Comparison of ENCODE assay signal across 18 cellular contexts in genomic region chr4:8238061-8238511, GRCh38. TPM values are rescaled to one million over a fixed set of nuclear protein-coding genes. Genes with fewer than 3 reads are reported as not detected.
DNase-seq lines count a peak whose midpoint lies in the region; ATAC-seq and TF ChIP-seq lines count a peak whose summit lies in the region.
"Had no signal": no experiment of that assay in that cellular context is flagged by ENCODE, and none has a peak within 500 bp of the region (broad histone marks: within the 10 kb centered on the region; RNA-seq: fewer than 3 reads in every experiment).

No MANE protein-coding gene starts in this region.

- H3K9ac ChIP-seq in endodermal cell (ENCODE audit: extremely low read depth, low read length, poor library complexity, severe bottlenecking) = no peak overlapping the region

- intact Hi-C loops in activated CD4-positive, alpha-beta T cell treated with anti-CD3 and anti-CD28 coated beads for 36 hours (cut with DNase I, micrococcal nuclease) = loop anchor here in 1 of 2 experiments (2.0 kb wide), 1 partner anchor 61 kb away; no protein-coding TSS in a partner anchor

- peaks cover 6% of the 10 kb centered on the region for H3K4me1 ChIP-seq in endodermal cell (ENCODE audit: control insufficient read depth, insufficient read depth, low read length)

- H3K27me3 ChIP-seq in endodermal cell (ENCODE audit: control insufficient read depth, insufficient read depth, low read length, poor library complexity, severe bottlenecking) = no peaks in the 10 kb centered on the region
- H3K27me3 ChIP-seq: gastrocnemius medialis, SJCRH30 had no signal

- H3K9me3 Mint-ChIP-seq in activated CD4-positive, alpha-beta T cell treated with anti-CD3 and anti-CD28 coated beads for 36 hours (ENCODE audit: low read depth) = no peaks in the 10 kb centered on the region
- H3K9me3 Mint-ChIP-seq in endodermal cell = no peaks in the 10 kb centered on the region
- H3K9me3 Mint-ChIP-seq in stimulated activated naive B cell treated with anti-CD40 and anti-IgM and Interleukin-4, amounts not matched to agents 10 μg/mL and 1 μg/mL and 100 μg/mL, for 72 hours = peaks cover 0 to 2% of the 10 kb centered on the region in 2 donors
- H3K9me3 Mint-ChIP-seq: activated T-cell treated with anti-CD3 and anti-CD28 coated beads, Interleukin-2, amount 50 U/mL, for 24 hours; neural crest cell had no signal

- H3K9me3 ChIP-seq in endodermal cell (ENCODE audit: control insufficient read depth, low read length) = no peaks in the 10 kb centered on the region
- H3K9me3 ChIP-seq: gastrocnemius medialis, SJCRH30, tibial artery had no signal

- H3K4me3 Mint-ChIP-seq in activated CD4-positive, alpha-beta T cell treated with anti-CD3 and anti-CD28 coated beads for 36 hours = no peak overlapping the region
- no peak overlapping the region for H3K4me3 Mint-ChIP-seq in endodermal cell
- no peak overlapping the region for H3K4me3 Mint-ChIP-seq in stimulated activated naive B cell treated with anti-CD40 and anti-IgM and Interleukin-4, amounts not matched to agents 10 μg/mL and 1 μg/mL and 100 μg/mL, for 72 hours
- H3K4me3 Mint-ChIP-seq: activated T-cell treated with anti-CD3 and anti-CD28 coated beads, Interleukin-2, amount 50 U/mL, for 24 hours; neural crest cell had no signal

- ATAC-seq in activated CD4-positive, alpha-beta T cell treated with anti-CD3 and anti-CD28 coated beads for 36 hours = no peak
- peak; percentile 55 to 59 for ATAC-seq in stimulated activated naive B cell treated with anti-CD40 and anti-IgM and Interleukin-4, amounts not matched to agents 10 μg/mL and 1 μg/mL and 100 μg/mL, for 72 hours (replicated peaks)
- ATAC-seq in HG03159 (IDR thresholded peaks at IDR 0.05; ENCODE audit: unreplicated experiment) (no peak), GM21723 (IDR thresholded peaks at IDR 0.05; ENCODE audit: unreplicated experiment) (no peak)
- ATAC-seq: gastrocnemius medialis, left cardiac atrium had no signal

- peaks cover 3% of the 10 kb centered on the region for H3K4me1 Mint-ChIP-seq in activated CD4-positive, alpha-beta T cell treated with anti-CD3 and anti-CD28 coated beads for 36 hours
- H3K4me1 Mint-ChIP-seq in endodermal cell = peaks cover 4% of the 10 kb centered on the region
- peaks cover 17 to 41% of the 10 kb centered on the region in 2 donors for H3K4me1 Mint-ChIP-seq in stimulated activated naive B cell treated with anti-CD40 and anti-IgM and Interleukin-4, amounts not matched to agents 10 μg/mL and 1 μg/mL and 100 μg/mL, for 72 hours

- H3K36me3 ChIP-seq in endodermal cell (ENCODE audit: control insufficient read depth, insufficient read depth, low read length) = no peaks in the 10 kb centered on the region
- H3K36me3 ChIP-seq: gastrocnemius medialis had no signal

- H3K4me3 ChIP-seq in endodermal cell (ENCODE audit: low read length) = no peak overlapping the region
- H3K4me3 ChIP-seq: gastrocnemius medialis, SJCRH30, tibial artery had no signal

- H3K27me3 Mint-ChIP-seq in activated CD4-positive, alpha-beta T cell treated with anti-CD3 and anti-CD28 coated beads for 36 hours = no peaks in the 10 kb centered on the region
- H3K27me3 Mint-ChIP-seq in endodermal cell (ENCODE audit: insufficient read depth) = no peaks in the 10 kb centered on the region
- no peaks in the 10 kb centered on the region for H3K27me3 Mint-ChIP-seq in stimulated activated naive B cell treated with anti-CD40 and anti-IgM and Interleukin-4, amounts not matched to agents 10 μg/mL and 1 μg/mL and 100 μg/mL, for 72 hours
- H3K27me3 Mint-ChIP-seq: activated T-cell treated with anti-CD3 and anti-CD28 coated beads, Interleukin-2, amount 50 U/mL, for 24 hours had no signal

- WGBS in endodermal cell (ENCODE audit: insufficient coverage in 1 of 2, insufficient read length in 1 of 2), 2 experiments = 67 to 73% methylated on average over 7 to 14 of the region's 14 CpGs

- CTCF ChIA-PET in activated CD4-positive, alpha-beta T cell treated with anti-CD3 and anti-CD28 coated beads for 36 hours (lab: Charles Lee) = no interaction called here

- no peak for TF ChIP-seq CTCF in endodermal cell (conservative IDR thresholded peaks at IDR 0.05)

- peaks cover 4% of the 10 kb centered on the region for H3K36me3 Mint-ChIP-seq in activated CD4-positive, alpha-beta T cell treated with anti-CD3 and anti-CD28 coated beads for 36 hours (ENCODE audit: low read depth)
- H3K36me3 Mint-ChIP-seq in endodermal cell (ENCODE audit: low read depth) = no peaks in the 10 kb centered on the region
- peaks cover 25 to 30% of the 10 kb centered on the region in 2 donors for H3K36me3 Mint-ChIP-seq in stimulated activated naive B cell treated with anti-CD40 and anti-IgM and Interleukin-4, amounts not matched to agents 10 μg/mL and 1 μg/mL and 100 μg/mL, for 72 hours

- no peak overlapping the region for H3K27ac Mint-ChIP-seq in activated CD4-positive, alpha-beta T cell treated with anti-CD3 and anti-CD28 coated beads for 36 hours
- H3K27ac Mint-ChIP-seq in endodermal cell = no peak overlapping the region
- peak overlapping the region; percentile 59 for H3K27ac Mint-ChIP-seq in stimulated activated naive B cell treated with anti-CD40 and anti-IgM and Interleukin-4, amounts not matched to agents 10 μg/mL and 1 μg/mL and 100 μg/mL, for 72 hours
- H3K27ac Mint-ChIP-seq: activated T-cell treated with anti-CD3 and anti-CD28 coated beads, Interleukin-2, amount 50 U/mL, for 24 hours had no signal

- peak; percentile 30 for DNase-seq in activated CD4-positive, alpha-beta T cell treated with anti-CD3 and anti-CD28 coated beads for 36 hours
- DNase-seq in activated CD4-positive, alpha-beta T cell treated with anti-CD3 and anti-CD28 coated beads, Interleukin-2, amount 50 U/mL, for 48 hours = no peak
- DNase-seq in NCI-H526 treated with DMSO at 0.1 percent for 48 hours (lab: John Stamatoyannopoulos, UW) = peak; percentile 15
- peak; percentile 66 for DNase-seq in endodermal cell
- DNase-seq in stimulated activated naive B cell treated with anti-CD40 and anti-IgM and Interleukin-4, amounts not matched to agents 10 μg/mL and 1 μg/mL and 100 μg/mL, for 72 hours = no peak
- no peak for DNase-seq in activated CD4-positive, alpha-beta T cell treated with anti-CD3 and anti-CD28 coated beads, Interleukin-2, amount 50 U/mL, for 4 hours
- DNase-seq: activated T-cell treated with anti-CD3 and anti-CD28 coated beads, Interleukin-2, amount 50 U/mL, for 24 hours; aorta; gastrocnemius medialis; Karpas-422; left cardiac atrium; NCI-H2227 treated with DMSO at 0.1 percent for 48 hours; SJCRH30; tibial artery had no signal

- H3K27ac ChIP-seq in endodermal cell (ENCODE audit: low read depth, low read length) = no peak overlapping the region
- H3K27ac ChIP-seq: gastrocnemius medialis, SJCRH30, tibial artery, VCaP had no signal

- POLR2A ChIA-PET in activated CD4-positive, alpha-beta T cell treated with anti-CD3 and anti-CD28 coated beads for 36 hours (lab: Charles Lee) = no interaction called here

RNA-seq across cellular contexts. Expression of gene HTRA3, which starts 31.5 kb away (rescaled TPM):
- total RNA-seq in activated CD4-positive, alpha-beta T cell treated with anti-CD3 and anti-CD28 coated beads for 36 hours = not detected
- 1 to 10 TPM; 3.2 to 4.6 TPM for total RNA-seq in endodermal cell
- 1.4 TPM for polyA plus RNA-seq in endodermal cell (2013, experiment 1 of 2)
- 1.6 TPM for polyA plus RNA-seq in endodermal cell (2013, experiment 2 of 2)

RNA-seq across cellular contexts. Expression of gene SH3TC1, which starts 39.0 kb away (rescaled TPM):
- total RNA-seq in activated CD4-positive, alpha-beta T cell treated with anti-CD3 and anti-CD28 coated beads for 36 hours = 10 to 100 TPM; 11.1 to 18.3 TPM
- total RNA-seq in endodermal cell = 1 to 10 TPM; 1.9 to 2.6 TPM
- 0.39 TPM for polyA plus RNA-seq in endodermal cell (2013, experiment 1 of 2)
- polyA plus RNA-seq in endodermal cell (2013, experiment 2 of 2) = 0.58 TPM

Comparison
In these comparisons a context has a peak if more than half of its experiments do, and no peak if none do; other contexts are left out.
1. DNase-seq: peak in activated CD4-positive, alpha-beta T cell treated with anti-CD3 and anti-CD28 coated beads for 36 hours (single experiment), NCI-H526 treated with DMSO at 0.1 percent for 48 hours (single experiment) and endodermal cell (single experiment); none in activated CD4-positive, alpha-beta T cell treated with anti-CD3 and anti-CD28 coated beads, Interleukin-2, amount 50 U/mL, for 48 hours (0 of 2), stimulated activated naive B cell treated with anti-CD40 and anti-IgM and Interleukin-4, amounts not matched to agents 10 μg/mL and 1 μg/mL and 100 μg/mL, for 72 hours (single experiment) and activated CD4-positive, alpha-beta T cell treated with anti-CD3 and anti-CD28 coated beads, Interleukin-2, amount 50 U/mL, for 4 hours (0 of 2).
2. ATAC-seq: peak in stimulated activated naive B cell treated with anti-CD40 and anti-IgM and Interleukin-4, amounts not matched to agents 10 μg/mL and 1 μg/mL and 100 μg/mL, for 72 hours (2 of 2); none in activated CD4-positive, alpha-beta T cell treated with anti-CD3 and anti-CD28 coated beads for 36 hours (single experiment), HG03159 (single experiment) and GM21723 (single experiment).
3. RNA of gene HTRA3, which starts 31.5 kb away (total RNA-seq): 3.2 to 4.6 TPM in endodermal cell; not detected in activated CD4-positive, alpha-beta T cell treated with anti-CD3 and anti-CD28 coated beads for 36 hours; every median in the first group is over 4 times any median in the second.